26 cellular contexts compared by ENCODE assay signal in genomic region chr9:107681988-107682387, GRCh38.
"Had no signal": no experiment of that assay in that cellular context is flagged by ENCODE, and none has a peak within 500 bp of the region (broad histone marks: within the 10 kb centered on the region; RNA-seq: fewer than 3 reads in every experiment).

No MANE protein-coding gene starts in this region.

- H3K4me1 ChIP-seq: sigmoid colon, thyroid gland had no signal

- H3K27me3 Mint-ChIP-seq: naive thymus-derived CD8-positive, alpha-beta T cell had no signal

- DNase-seq: effector CD8-positive, alpha-beta T cell; erythroblast; esophagus squamous epithelium; foreskin melanocyte; glutamatergic neuron; heart right ventricle; hippocampal formation; kidney; naive thymus-derived CD8-positive, alpha-beta T cell; nephron progenitor cell; occipital lobe; ovary; posterior cingulate gyrus; psoas muscle; right cardiac atrium; sigmoid colon; stimulated activated CD4-positive, alpha-beta T cell treated with anti-CD3 and anti-CD28 coated beads, Interleukin-2, amount 100 ng/mL, for 24 hours; stimulated activated CD4-positive, alpha-beta T cell treated with anti-CD3 and anti-CD28 coated beads, Interleukin-4, amount 100 ng/mL, for 24 hours; stimulated activated naive CD4-positive, alpha-beta T cell treated with Interleukin-2 at 50 U/mL for 16 hours; stomach; thyroid gland had no signal

- ATAC-seq: heart right ventricle; left lobe of liver; naive thymus-derived CD8-positive, alpha-beta T cell; psoas muscle; right cardiac atrium; stimulated activated effector memory CD8-positive, alpha-beta T cell treated with anti-CD3 and anti-CD28 coated beads, Interleukin-12 subunit alpha, Interleukin-12 subunit beta, amount 100 ng/mL, for 72 hours had no signal

- H3K27ac ChIP-seq: esophagus squamous epithelium, heart right ventricle, ovary, psoas muscle, sigmoid colon, stomach, thyroid gland had no signal

- H3K36me3 ChIP-seq: esophagus squamous epithelium, heart right ventricle, ovary, sigmoid colon, stomach, thyroid gland had no signal

- H3K27me3 ChIP-seq: esophagus squamous epithelium, heart right ventricle, ovary, sigmoid colon, stomach, thyroid gland had no signal

- H3K9me3 ChIP-seq: esophagus squamous epithelium, heart right ventricle, ovary, psoas muscle, sigmoid colon, stomach, thyroid gland had no signal

- H3K9me3 Mint-ChIP-seq: memory B cell; nephron progenitor cell; stimulated activated effector memory CD8-positive, alpha-beta T cell treated with anti-CD3 and anti-CD28 coated beads, Interleukin-12 subunit alpha, Interleukin-12 subunit beta, amount 100 ng/mL, for 72 hours; type B pancreatic cell had no signal

- H3K27ac Mint-ChIP-seq: memory B cell; naive thymus-derived CD8-positive, alpha-beta T cell; nephron progenitor cell; stimulated activated effector memory CD8-positive, alpha-beta T cell treated with anti-CD3 and anti-CD28 coated beads, Interleukin-12 subunit alpha, Interleukin-12 subunit beta, amount 100 ng/mL, for 72 hours; type B pancreatic cell had no signal

- FAIRE-seq: kidney had no signal

- H3K4me1 Mint-ChIP-seq: memory B cell; naive thymus-derived CD8-positive, alpha-beta T cell; stimulated activated effector memory CD8-positive, alpha-beta T cell treated with anti-CD3 and anti-CD28 coated beads, Interleukin-12 subunit alpha, Interleukin-12 subunit beta, amount 100 ng/mL, for 72 hours had no signal

- H3K4me3 Mint-ChIP-seq: memory B cell; naive thymus-derived CD8-positive, alpha-beta T cell; nephron progenitor cell; stimulated activated effector memory CD8-positive, alpha-beta T cell treated with anti-CD3 and anti-CD28 coated beads, Interleukin-12 subunit alpha, Interleukin-12 subunit beta, amount 100 ng/mL, for 72 hours; type B pancreatic cell had no signal

- H3K36me3 Mint-ChIP-seq: memory B cell; naive thymus-derived CD8-positive, alpha-beta T cell; stimulated activated effector memory CD8-positive, alpha-beta T cell treated with anti-CD3 and anti-CD28 coated beads, Interleukin-12 subunit alpha, Interleukin-12 subunit beta, amount 100 ng/mL, for 72 hours; type B pancreatic cell had no signal

- H3K4me3 ChIP-seq: esophagus squamous epithelium, heart right ventricle, lung, ovary, psoas muscle, sigmoid colon, stomach, thyroid gland had no signal
